13 cellular contexts compared by ENCODE assay signal in the genomic region with DNA sequence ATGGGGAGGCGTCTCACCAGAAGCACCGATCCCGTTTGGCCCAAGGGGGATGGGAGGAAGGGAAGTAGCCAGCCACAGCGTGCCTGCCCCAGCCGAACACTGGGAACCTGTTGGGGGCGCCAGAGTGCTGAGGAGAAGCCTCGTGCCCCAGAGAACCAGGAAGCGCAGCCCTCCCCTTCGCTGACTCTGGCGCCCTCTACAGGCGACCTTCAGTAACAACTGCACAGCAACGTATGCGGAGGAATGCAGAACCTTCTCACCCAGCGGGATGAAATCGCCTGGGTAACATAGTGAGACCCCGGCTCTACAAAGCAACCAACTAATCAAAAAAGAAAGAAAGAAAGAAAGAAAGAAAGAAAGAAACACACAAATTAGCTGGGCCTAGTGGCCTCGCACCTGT. TPM values are rescaled to one million over a fixed set of nuclear protein-coding genes. Genes with fewer than 3 reads are reported as not detected.
"Had no signal": no experiment of that assay in that cellular context is flagged by ENCODE, and none has a peak within 500 bp of the region (broad histone marks: within the 10 kb centered on the region; RNA-seq: fewer than 3 reads in every experiment).

CT45A3 (minus strand) TSS at position 101 of the 400 bp plus-strand sequence. CDS start 3,747 bp downstream, outside the sequence.

RNA-seq across cellular contexts. Expression of gene CT45A3, which starts in this region (rescaled TPM):
- total RNA-seq: stomach, subcutaneous adipose tissue, suprapubic skin, temporal lobe, thoracic aorta, thyroid gland, tibial nerve, transverse colon, upper lobe of left lung, ureter, urinary bladder, uterus, vagina had no signal
- polyA plus RNA-seq: stomach, urinary bladder had no signal
